ENCODE assay signal across 1 cellular context in the genomic region with DNA sequence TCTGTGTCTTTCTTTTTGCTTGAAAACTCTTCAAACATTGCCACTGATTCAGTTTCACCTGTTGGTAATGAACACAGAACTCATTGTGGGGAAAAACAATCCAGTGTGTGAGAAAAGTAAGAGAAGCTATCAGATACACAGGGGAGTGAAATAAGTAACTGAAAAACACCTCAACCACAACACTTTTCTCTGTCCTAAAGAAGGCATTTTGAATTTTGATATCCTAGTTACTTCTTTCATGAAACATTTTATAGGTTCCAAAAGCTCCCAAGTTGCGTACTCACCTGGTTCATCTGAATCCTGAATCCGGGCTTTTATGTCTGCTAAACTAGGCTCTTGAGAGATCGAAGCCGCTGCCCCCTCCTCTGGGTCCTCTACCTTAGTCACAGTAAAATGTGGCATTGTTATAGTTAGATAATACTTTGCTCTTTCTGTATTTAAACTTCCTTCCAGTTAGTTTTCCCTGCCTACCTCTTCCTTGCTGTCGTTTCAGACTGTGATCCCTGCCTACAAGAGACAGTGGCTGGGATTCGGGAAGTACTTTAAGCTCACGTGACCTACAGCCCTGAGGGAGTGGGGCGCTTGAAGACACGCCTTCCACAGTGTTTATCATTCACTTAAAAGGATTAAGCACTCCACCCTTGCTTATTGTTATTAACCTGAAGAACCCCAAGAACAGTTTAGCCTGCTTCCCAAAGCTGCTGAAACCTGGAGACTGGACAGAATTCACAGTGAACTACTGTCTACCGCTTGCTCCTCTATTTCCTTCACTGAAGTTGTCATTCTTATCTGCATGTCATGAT.
TF ChIP-seq lines count a peak whose summit lies in the region.

No MANE protein-coding gene starts in this region.

TF ChIP-seq in K562, 482 proteins besides CTCF, POLR2A, EP300 and RAD21 (continues in another document):
- TF ChIP-seq TAF15 (IDR thresholded peaks at IDR 0.05; ENCODE audit: low read depth, low read length) (no peak), BRD9 (IDR thresholded peaks at IDR 0.05; ENCODE audit: low read depth, partially characterized antibody) (no peak), SMAD2 (IDR thresholded peaks at IDR 0.05; ENCODE audit: low read depth, low read length) (no peak), SIN3B (IDR thresholded peaks at IDR 0.05; ENCODE audit: low read depth) (no peak), TOE1 (IDR thresholded peaks at IDR 0.05; ENCODE audit: borderline replicate concordance) (peak; percentile 97), TOE1 (CRISPR knock-in tag; IDR thresholded peaks at IDR 0.05; ENCODE audit: borderline replicate concordance, low read depth) (no peak), MGA (IDR thresholded peaks at IDR 0.05) (peak; percentile 48; the same call in 1 of the 2 replicates), DPF2 (IDR thresholded peaks at IDR 0.05) (peak; percentile 65), CBFA2T2 (conservative IDR thresholded peaks at IDR 0.05) (peak; percentile 71), COPS2 (conservative IDR thresholded peaks at IDR 0.05) (no peak), BHLHE40 (IDR thresholded peaks at IDR 0.05; ENCODE audit: low read length) (peak; percentile 94), TAF1 (IDR thresholded peaks at IDR 0.05; ENCODE audit: control insufficient read depth, extremely low read depth, insufficient read depth, low read length, severe bottlenecking) (peak; percentile 34), ILK (tag; IDR thresholded peaks at IDR 0.05; ENCODE audit: borderline replicate concordance, low read depth) (no peak), CTBP1 (IDR thresholded peaks at IDR 0.05; ENCODE audit: borderline replicate concordance) (peak; percentile 34; the same call in 1 of the 2 replicates), RBFOX2 (IDR thresholded peaks at IDR 0.05; ENCODE audit: low read depth, low read length) (peak; percentile 17; the same call in 1 of the 2 replicates), ZFP1 (CRISPR knock-in tag; IDR thresholded peaks at IDR 0.05) (no peak), CREM (IDR thresholded peaks at IDR 0.05; ENCODE audit: low read depth) (0 out of 2 replicates have a peak, but pooled peaks have one; percentile 16), KDM5B (IDR thresholded peaks at IDR 0.05; ENCODE audit: insufficient replicate concordance, low read depth, low read length) (peak; percentile 42), ZNF445 (CRISPR knock-in tag; IDR thresholded peaks at IDR 0.05; ENCODE audit: low read depth) (no peak), CBX8 (IDR thresholded peaks at IDR 0.05; ENCODE audit: borderline replicate concordance, extremely low read depth, low read depth, low read length, poor library complexity, severe bottlenecking) (no peak), GTF2E2 (tag; IDR thresholded peaks at IDR 0.05) (peak; percentile 64; the same call in 1 of the 2 replicates), TBP (optimal IDR thresholded peaks at IDR 0.05; ENCODE audit: low read depth, low read length) (peak; percentile 61), PHF8 (IDR thresholded peaks at IDR 0.05; ENCODE audit: borderline replicate concordance, low read length) (peak; percentile 36; the same call in 1 of the 2 replicates), HMG20B (CRISPR knock-in tag; IDR thresholded peaks at IDR 0.05) (no peak), ZC3H11A (IDR thresholded peaks at IDR 0.05; ENCODE audit: low read depth, low read length) (no peak), POLR2AphosphoS5 (IDR thresholded peaks at IDR 0.05; ENCODE audit: control insufficient read depth, insufficient read depth, low read depth, low read length) (peak; percentile 61; the same call in 1 of the 2 replicates), ATF7 (IDR thresholded peaks at IDR 0.05) (peak; percentile 40; the same call in 1 of the 2 replicates), MTF1 (CRISPR knock-in tag; IDR thresholded peaks at IDR 0.05; ENCODE audit: borderline replicate concordance) (no peak)
- TF ChIP-seq, protein P1, sequence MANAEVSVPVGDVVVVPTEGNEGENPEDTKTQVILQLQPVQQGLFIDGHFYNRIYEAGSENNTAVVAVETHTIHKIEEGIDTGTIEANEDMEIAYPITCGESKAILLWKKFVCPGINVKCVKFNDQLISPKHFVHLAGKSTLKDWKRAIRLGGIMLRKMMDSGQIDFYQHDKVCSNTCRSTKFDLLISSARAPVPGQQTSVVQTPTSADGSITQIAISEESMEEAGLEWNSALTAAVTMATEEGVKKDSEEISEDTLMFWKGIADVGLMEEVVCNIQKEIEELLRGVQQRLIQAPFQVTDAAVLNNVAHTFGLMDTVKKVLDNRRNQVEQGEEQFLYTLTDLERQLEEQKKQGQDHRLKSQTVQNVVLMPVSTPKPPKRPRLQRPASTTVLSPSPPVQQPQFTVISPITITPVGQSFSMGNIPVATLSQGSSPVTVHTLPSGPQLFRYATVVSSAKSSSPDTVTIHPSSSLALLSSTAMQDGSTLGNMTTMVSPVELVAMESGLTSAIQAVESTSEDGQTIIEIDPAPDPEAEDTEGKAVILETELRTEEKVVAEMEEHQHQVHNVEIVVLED (CRISPR knock-in tag; IDR thresholded peaks at IDR 0.05): no peak
- TF ChIP-seq, protein P2, sequence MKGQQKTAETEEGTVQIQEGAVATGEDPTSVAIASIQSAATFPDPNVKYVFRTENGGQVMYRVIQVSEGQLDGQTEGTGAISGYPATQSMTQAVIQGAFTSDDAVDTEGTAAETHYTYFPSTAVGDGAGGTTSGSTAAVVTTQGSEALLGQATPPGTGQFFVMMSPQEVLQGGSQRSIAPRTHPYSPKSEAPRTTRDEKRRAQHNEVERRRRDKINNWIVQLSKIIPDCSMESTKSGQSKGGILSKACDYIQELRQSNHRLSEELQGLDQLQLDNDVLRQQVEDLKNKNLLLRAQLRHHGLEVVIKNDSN (CRISPR knock-in tag; IDR thresholded peaks at IDR 0.05): peak; percentile 95
- TF ChIP-seq, protein P3, sequence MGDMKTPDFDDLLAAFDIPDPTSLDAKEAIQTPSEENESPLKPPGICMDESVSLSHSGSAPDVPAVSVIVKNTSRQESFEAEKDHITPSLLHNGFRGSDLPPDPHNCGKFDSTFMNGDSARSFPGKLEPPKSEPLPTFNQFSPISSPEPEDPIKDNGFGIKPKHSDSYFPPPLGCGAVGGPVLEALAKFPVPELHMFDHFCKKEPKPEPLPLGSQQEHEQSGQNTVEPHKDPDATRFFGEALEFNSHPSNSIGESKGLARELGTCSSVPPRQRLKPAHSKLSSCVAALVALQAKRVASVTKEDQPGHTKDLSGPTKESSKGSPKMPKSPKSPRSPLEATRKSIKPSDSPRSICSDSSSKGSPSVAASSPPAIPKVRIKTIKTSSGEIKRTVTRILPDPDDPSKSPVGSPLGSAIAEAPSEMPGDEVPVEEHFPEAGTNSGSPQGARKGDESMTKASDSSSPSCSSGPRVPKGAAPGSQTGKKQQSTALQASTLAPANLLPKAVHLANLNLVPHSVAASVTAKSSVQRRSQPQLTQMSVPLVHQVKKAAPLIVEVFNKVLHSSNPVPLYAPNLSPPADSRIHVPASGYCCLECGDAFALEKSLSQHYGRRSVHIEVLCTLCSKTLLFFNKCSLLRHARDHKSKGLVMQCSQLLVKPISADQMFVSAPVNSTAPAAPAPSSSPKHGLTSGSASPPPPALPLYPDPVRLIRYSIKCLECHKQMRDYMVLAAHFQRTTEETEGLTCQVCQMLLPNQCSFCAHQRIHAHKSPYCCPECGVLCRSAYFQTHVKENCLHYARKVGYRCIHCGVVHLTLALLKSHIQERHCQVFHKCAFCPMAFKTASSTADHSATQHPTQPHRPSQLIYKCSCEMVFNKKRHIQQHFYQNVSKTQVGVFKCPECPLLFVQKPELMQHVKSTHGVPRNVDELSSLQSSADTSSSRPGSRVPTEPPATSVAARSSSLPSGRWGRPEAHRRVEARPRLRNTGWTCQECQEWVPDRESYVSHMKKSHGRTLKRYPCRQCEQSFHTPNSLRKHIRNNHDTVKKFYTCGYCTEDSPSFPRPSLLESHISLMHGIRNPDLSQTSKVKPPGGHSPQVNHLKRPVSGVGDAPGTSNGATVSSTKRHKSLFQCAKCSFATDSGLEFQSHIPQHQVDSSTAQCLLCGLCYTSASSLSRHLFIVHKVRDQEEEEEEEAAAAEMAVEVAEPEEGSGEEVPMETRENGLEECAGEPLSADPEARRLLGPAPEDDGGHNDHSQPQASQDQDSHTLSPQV (IDR thresholded peaks at IDR 0.05): peak; percentile 38; the same call in 1 of the 2 replicates
- TF ChIP-seq, protein P4, sequence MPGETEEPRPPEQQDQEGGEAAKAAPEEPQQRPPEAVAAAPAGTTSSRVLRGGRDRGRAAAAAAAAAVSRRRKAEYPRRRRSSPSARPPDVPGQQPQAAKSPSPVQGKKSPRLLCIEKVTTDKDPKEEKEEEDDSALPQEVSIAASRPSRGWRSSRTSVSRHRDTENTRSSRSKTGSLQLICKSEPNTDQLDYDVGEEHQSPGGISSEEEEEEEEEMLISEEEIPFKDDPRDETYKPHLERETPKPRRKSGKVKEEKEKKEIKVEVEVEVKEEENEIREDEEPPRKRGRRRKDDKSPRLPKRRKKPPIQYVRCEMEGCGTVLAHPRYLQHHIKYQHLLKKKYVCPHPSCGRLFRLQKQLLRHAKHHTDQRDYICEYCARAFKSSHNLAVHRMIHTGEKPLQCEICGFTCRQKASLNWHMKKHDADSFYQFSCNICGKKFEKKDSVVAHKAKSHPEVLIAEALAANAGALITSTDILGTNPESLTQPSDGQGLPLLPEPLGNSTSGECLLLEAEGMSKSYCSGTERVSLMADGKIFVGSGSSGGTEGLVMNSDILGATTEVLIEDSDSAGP (CRISPR knock-in tag; IDR thresholded peaks at IDR 0.05): no peak
- TF ChIP-seq, protein P5, sequence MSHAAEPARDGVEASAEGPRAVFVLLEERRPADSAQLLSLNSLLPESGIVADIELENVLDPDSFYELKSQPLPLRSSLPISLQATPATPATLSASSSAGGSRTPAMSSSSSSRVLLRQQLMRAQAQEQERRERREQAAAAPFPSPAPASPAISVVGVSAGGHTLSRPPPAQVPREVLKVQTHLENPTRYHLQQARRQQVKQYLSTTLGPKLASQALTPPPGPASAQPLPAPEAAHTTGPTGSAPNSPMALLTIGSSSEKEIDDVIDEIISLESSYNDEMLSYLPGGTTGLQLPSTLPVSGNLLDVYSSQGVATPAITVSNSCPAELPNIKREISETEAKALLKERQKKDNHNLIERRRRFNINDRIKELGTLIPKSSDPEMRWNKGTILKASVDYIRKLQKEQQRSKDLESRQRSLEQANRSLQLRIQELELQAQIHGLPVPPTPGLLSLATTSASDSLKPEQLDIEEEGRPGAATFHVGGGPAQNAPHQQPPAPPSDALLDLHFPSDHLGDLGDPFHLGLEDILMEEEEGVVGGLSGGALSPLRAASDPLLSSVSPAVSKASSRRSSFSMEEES (CRISPR knock-in tag; IDR thresholded peaks at IDR 0.05): peak; percentile 98
